20 cellular contexts compared by ENCODE assay signal in the genomic region with DNA sequence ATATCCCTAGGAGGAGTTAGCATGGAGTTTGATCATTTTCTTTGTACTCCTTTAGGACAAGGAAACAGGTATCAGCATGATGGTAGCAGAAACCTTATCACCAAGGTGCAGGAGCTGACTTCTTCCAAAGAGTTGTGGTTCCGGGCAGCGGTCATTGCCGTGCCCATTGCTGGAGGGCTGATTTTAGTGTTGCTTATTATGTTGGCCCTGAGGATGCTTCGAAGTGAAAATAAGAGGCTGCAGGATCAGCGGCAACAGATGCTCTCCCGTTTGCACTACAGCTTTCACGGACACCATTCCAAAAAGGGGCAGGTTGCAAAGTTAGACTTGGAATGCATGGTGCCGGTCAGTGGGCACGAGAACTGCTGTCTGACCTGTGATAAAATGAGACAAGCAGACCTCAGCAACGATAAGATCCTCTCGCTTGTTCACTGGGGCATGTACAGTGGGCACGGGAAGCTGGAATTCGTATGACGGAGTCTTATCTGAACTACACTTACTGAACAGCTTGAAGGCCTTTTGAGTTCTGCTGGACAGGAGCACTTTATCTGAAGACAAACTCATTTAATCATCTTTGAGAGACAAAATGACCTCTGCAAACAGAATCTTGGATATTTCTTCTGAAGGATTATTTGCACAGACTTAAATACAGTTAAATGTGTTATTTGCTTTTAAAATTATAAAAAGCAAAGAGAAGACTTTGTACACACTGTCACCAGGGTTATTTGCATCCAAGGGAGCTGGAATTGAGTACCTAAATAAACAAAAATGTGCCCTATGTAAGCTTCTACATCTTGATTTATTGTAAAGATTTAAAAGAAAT. TPM values are rescaled to one million over a fixed set of nuclear protein-coding genes. Genes with fewer than 3 reads are reported as not detected.
DNase-seq lines count a peak whose midpoint lies in the region; ATAC-seq and TF ChIP-seq lines count a peak whose summit lies in the region.
"Had no signal": no experiment of that assay in that cellular context is flagged by ENCODE, and none has a peak within 500 bp of the region (broad histone marks: within the 10 kb centered on the region; RNA-seq: fewer than 3 reads in every experiment).

No MANE protein-coding gene starts in this region.

- no peak overlapping the region for H3K27ac Mint-ChIP-seq in Caco-2 (ENCODE audit: unreplicated experiment)
- H3K27ac Mint-ChIP-seq in activated T-helper 2 cell treated with anti-CD3 and anti-CD28 coated beads, Interferon-gamma antibody, Interleukin-2, Interleukin-4, amounts not matched to agents 10 μg/mL and 5 μg/mL and 100 μg/mL, durations not matched to agents 14 hours and 24 hours and 36 hours: no peak overlapping the region
- H3K27ac Mint-ChIP-seq: activated CD4-positive, alpha-beta T cell treated with anti-CD3 and anti-CD28 coated beads for 36 hours; B cell had no signal

- peak overlapping the region; percentile 31 for H3K27ac ChIP-seq in trophoblast cell (ENCODE audit: low read depth, low read length)
- H3K27ac ChIP-seq: left lung, parathyroid adenoma had no signal

- H3K9me3 ChIP-seq in Caco-2: no peaks in the 10 kb centered on the region
- H3K9me3 ChIP-seq in trophoblast cell (ENCODE audit: insufficient read depth, low read depth, low read length): peaks cover 1% of the 10 kb centered on the region
- H3K9me3 ChIP-seq: HAP-1, left lung had no signal

- peaks cover 20% of the 10 kb centered on the region for H3K79me1 ChIP-seq in trophoblast cell (ENCODE audit: low read length)

- H4K91ac ChIP-seq in trophoblast cell (ENCODE audit: low read depth, low read length): no peak overlapping the region

- in situ Hi-C loops in SK-MEL-5 (cut with HindIII; ENCODE audit: low pct_unique_long_range_greater_than_20kb, low sequenced_read_pairs): no loop called here

- peaks cover 52% of the 10 kb centered on the region for H3K4me1 ChIP-seq in Caco-2
- H3K4me1 ChIP-seq in trophoblast cell (ENCODE audit: control insufficient read depth in 1 of 2, insufficient read depth in 2 of 2, low read length in 2 of 2): no peaks in the 10 kb centered on the region
- H3K4me1 ChIP-seq: parathyroid adenoma had no signal

- H3K27me3 Mint-ChIP-seq in Caco-2 (ENCODE audit: insufficient read depth, unreplicated experiment): no peaks in the 10 kb centered on the region
- peaks cover 57% of the 10 kb centered on the region for H3K27me3 Mint-ChIP-seq in activated T-helper 2 cell treated with anti-CD3 and anti-CD28 coated beads, Interferon-gamma antibody, Interleukin-2, Interleukin-4, amounts not matched to agents 10 μg/mL and 5 μg/mL and 100 μg/mL, durations not matched to agents 14 hours and 24 hours and 36 hours (ENCODE audit: low read depth)

- no peak overlapping the region for H3K14ac ChIP-seq in trophoblast cell (ENCODE audit: low read length)

- H3K9ac ChIP-seq in trophoblast cell (ENCODE audit: low read length): peak overlapping the region; percentile 14
- H3K9ac ChIP-seq: parathyroid adenoma had no signal

- H3K27me3 ChIP-seq in Caco-2 (replicated peaks; ENCODE audit: control insufficient read depth, insufficient read depth, low read length) (no peaks in the 10 kb centered on the region), trophoblast cell (ENCODE audit: insufficient read depth, low read length) (peaks cover 3% of the 10 kb centered on the region)

- intact Hi-C loops in Caco-2 (cut with micrococcal nuclease; ENCODE audit: unreplicated experiment): loop anchor here (1.0 kb wide), 2 partner anchors 92 to 427 kb away; no protein-coding TSS in a partner anchor
- intact Hi-C loops in activated T-helper 2 cell treated with anti-CD3 and anti-CD28 coated beads, Interferon-gamma antibody, Interleukin-2, Interleukin-4, amounts not matched to agents 10 μg/mL and 5 μg/mL and 100 μg/mL, durations not matched to agents 14 hours and 24 hours and 36 hours (cut with micrococcal nuclease): no loop called here

- ATAC-seq in GM18909 (IDR thresholded peaks at IDR 0.05; ENCODE audit: poor library complexity, unreplicated experiment): no peak
- ATAC-seq: activated CD4-positive, alpha-beta T cell treated with anti-CD3 and anti-CD28 coated beads for 36 hours; left lung had no signal

- peaks cover 41% of the 10 kb centered on the region for H3K4me1 Mint-ChIP-seq in Caco-2 (ENCODE audit: low read depth, unreplicated experiment)
- H3K4me1 Mint-ChIP-seq in activated T-helper 2 cell treated with anti-CD3 and anti-CD28 coated beads, Interferon-gamma antibody, Interleukin-2, Interleukin-4, amounts not matched to agents 10 μg/mL and 5 μg/mL and 100 μg/mL, durations not matched to agents 14 hours and 24 hours and 36 hours (ENCODE audit: low read depth): peaks cover 20% of the 10 kb centered on the region

- no peak overlapping the region for H2BK12ac ChIP-seq in trophoblast cell (ENCODE audit: low read length)

- H3K4me2 ChIP-seq in trophoblast cell (ENCODE audit: low read length): peak overlapping the region; percentile 62

- peak overlapping the region; percentile 35 for H3K4ac ChIP-seq in trophoblast cell (ENCODE audit: low read depth, low read length)

- H3K23ac ChIP-seq in trophoblast cell (ENCODE audit: low read length): no peak overlapping the region

- no TSS peak for BruUV-seq in Caco-2 (replicated peaks; lab: Mats Ljungman, UMichigan)

- peaks cover 28% of the 10 kb centered on the region for H3K79me2 ChIP-seq in trophoblast cell (ENCODE audit: control insufficient read depth, insufficient read depth, low read length, poor library complexity)
- H3K79me2 ChIP-seq: parathyroid adenoma had no signal

- peak overlapping the region; percentile 99 for H3K4me3 Mint-ChIP-seq in Caco-2 (ENCODE audit: unreplicated experiment)
- H3K4me3 Mint-ChIP-seq in activated T-helper 2 cell treated with anti-CD3 and anti-CD28 coated beads, Interferon-gamma antibody, Interleukin-2, Interleukin-4, amounts not matched to agents 10 μg/mL and 5 μg/mL and 100 μg/mL, durations not matched to agents 14 hours and 24 hours and 36 hours (ENCODE audit: low read depth): no peak overlapping the region
- H3K4me3 Mint-ChIP-seq: activated CD4-positive, alpha-beta T cell treated with anti-CD3 and anti-CD28 coated beads for 36 hours; B cell had no signal

- POLR2A ChIA-PET in Caco-2 (lab: Charles Lee): no interaction called here

- H3K9me3 Mint-ChIP-seq in Caco-2 (ENCODE audit: unreplicated experiment): no peaks in the 10 kb centered on the region
- no peaks in the 10 kb centered on the region for H3K9me3 Mint-ChIP-seq in activated T-helper 2 cell treated with anti-CD3 and anti-CD28 coated beads, Interferon-gamma antibody, Interleukin-2, Interleukin-4, amounts not matched to agents 10 μg/mL and 5 μg/mL and 100 μg/mL, durations not matched to agents 14 hours and 24 hours and 36 hours

- no peak overlapping the region for H2BK5ac ChIP-seq in trophoblast cell (ENCODE audit: low read depth, low read length, poor library complexity)

- no peak overlapping the region for H2BK120ac ChIP-seq in trophoblast cell (ENCODE audit: insufficient read depth, low read length, poor library complexity)

- no CpG with 5 or more reads among the region's 14 CpGs for WGBS in trophoblast cell (ENCODE audit: extremely low coverage, insufficient coverage, insufficient read length)

- H4K8ac ChIP-seq in trophoblast cell (ENCODE audit: low read depth, low read length): no peak overlapping the region

- no peak overlapping the region for H2AFZ ChIP-seq in trophoblast cell (ENCODE audit: insufficient read depth, low read length, poor library complexity)
- H2AFZ ChIP-seq: parathyroid adenoma had no signal

- 0 out of 2 replicates have a peak, but pooled peaks cover 1% of the 10 kb centered on the region for H3K36me3 ChIP-seq in Caco-2 (ENCODE audit: control insufficient read depth, insufficient read depth, low read length)
- peaks cover 26 to 34% of the 10 kb centered on the region in 2 experiments for H3K36me3 ChIP-seq in trophoblast cell (ENCODE audit: control insufficient read depth in 1 of 2, insufficient read depth in 2 of 2, low read length in 2 of 2)
- H3K36me3 ChIP-seq: left lung had no signal

- H4K12ac ChIP-seq in trophoblast cell (ENCODE audit: low read depth, low read length): no peak overlapping the region

- CTCF ChIA-PET in Caco-2 (lab: Charles Lee): interaction anchor here (0.6 to 1.8 kb wide), 6 partner anchors 12 to 455 kb away, joined by 3 to 8 read pairs (median 4); no protein-coding TSS in a partner anchor

- no peak overlapping the region for H2AK5ac ChIP-seq in trophoblast cell (ENCODE audit: low read length)

- DNase-seq in Caco-2: peak; percentile 73 to 76
- peak; percentile 60 for DNase-seq in SK-MEL-5 (ENCODE audit: low read depth, low spot score)
- DNase-seq in fibroblast of pulmonary artery (ENCODE audit: low read depth): no peak
- no peak for DNase-seq in trophoblast cell
- DNase-seq in T-helper 1 cell: no peak
- DNase-seq in NCI-H226: no peak
- no peak for DNase-seq in activated T-helper 2 cell treated with anti-CD3 and anti-CD28 coated beads, Interferon-gamma antibody, Interleukin-2, Interleukin-4, amounts not matched to agents 10 μg/mL and 5 μg/mL and 100 μg/mL, durations not matched to agents 14 hours and 24 hours and 36 hours (ENCODE audit: low spot score)
- DNase-seq: activated CD4-positive, alpha-beta T cell treated with anti-CD3 and anti-CD28 coated beads for 36 hours; activated gamma-delta T cell; amniotic stem cell; DMS79; foreskin fibroblast; left lung; NCI-H187; Right ventricle myocardium superior; small intestine had no signal

- H3K4me3 ChIP-seq in Caco-2 (ENCODE audit: low read depth, low read length) (no peak overlapping the region), fibroblast of pulmonary artery (replicated peaks; ENCODE audit: low read depth, low read length) (peak overlapping the region; percentile 4), trophoblast cell (ENCODE audit: low read depth, low read length) (peak overlapping the region; percentile 66)
- H3K4me3 ChIP-seq: HAP-1, left lung had no signal

- TF ChIP-seq CTCF in Caco-2 (IDR thresholded peaks at IDR 0.05; ENCODE audit: insufficient read depth in 1 of 2, low read depth in 1 of 2, low read length in 1 of 2, severe bottlenecking in 1 of 2, unreplicated experiment in 1 of 2) (no peak), fibroblast of pulmonary artery (IDR thresholded peaks at IDR 0.05; ENCODE audit: low read length, missing control alignments) (no peak)

- H3K18ac ChIP-seq in trophoblast cell (ENCODE audit: low read length): no peak overlapping the region

- peaks cover 85% of the 10 kb centered on the region for H3K36me3 Mint-ChIP-seq in Caco-2 (ENCODE audit: insufficient read depth, unreplicated experiment)
- H3K36me3 Mint-ChIP-seq in activated T-helper 2 cell treated with anti-CD3 and anti-CD28 coated beads, Interferon-gamma antibody, Interleukin-2, Interleukin-4, amounts not matched to agents 10 μg/mL and 5 μg/mL and 100 μg/mL, durations not matched to agents 14 hours and 24 hours and 36 hours (ENCODE audit: low read depth): no peaks in the 10 kb centered on the region

RNA-seq across cellular contexts. Expression of a gene that starts 4.8 kb away (rescaled TPM):
- total RNA-seq in Caco-2 (2022): 146 and 165 TPM in 2 replicates
- 288 and 335 TPM in 2 replicates for total RNA-seq in SK-MEL-5 (2014; rRNA removed; shearing (Covaris generic))
- polyA plus RNA-seq in SK-MEL-5 (2015; cell fraction: cytosol; rRNA removed): 241 and 282 TPM in 2 replicates
- 227 and 229 TPM in 2 replicates for polyA plus RNA-seq in SK-MEL-5 (2015; cell fraction: nucleus; rRNA removed)
- 372 and 404 TPM in 2 replicates for polyA plus RNA-seq in trophoblast cell (2013)
- 0.16 TPM in 2 replicates for total RNA-seq in activated T-helper 2 cell treated with anti-CD3 and anti-CD28 coated beads, Interferon-gamma antibody, Interleukin-2, Interleukin-4, amounts not matched to agents 10 μg/mL and 5 μg/mL and 100 μg/mL, durations not matched to agents 14 hours and 24 hours and 36 hours

Comparison
In these comparisons a context has a peak if more than half of its experiments do, and no peak if none do; other contexts are left out.
1. DNase-seq: peak in Caco-2 (2 of 2) and SK-MEL-5 (single experiment); none in fibroblast of pulmonary artery (single experiment), trophoblast cell (0 of 2), T-helper 1 cell (0 of 5), NCI-H226 (single experiment) and activated T-helper 2 cell treated with anti-CD3 and anti-CD28 coated beads, Interferon-gamma antibody, Interleukin-2, Interleukin-4, amounts not matched to agents 10 μg/mL and 5 μg/mL and 100 μg/mL, durations not matched to agents 14 hours and 24 hours and 36 hours (single experiment).
2. RNA of a gene that starts 4.8 kb away (total RNA-seq): 288 to 335 TPM in SK-MEL-5 and 146 to 165 TPM in Caco-2; 0.16 TPM in activated T-helper 2 cell treated with anti-CD3 and anti-CD28 coated beads, Interferon-gamma antibody, Interleukin-2, Interleukin-4, amounts not matched to agents 10 μg/mL and 5 μg/mL and 100 μg/mL, durations not matched to agents 14 hours and 24 hours and 36 hours; every median in the first group is over 100 times any median in the second.